In genomic region chr22:47796128-47796908, GRCh38 we compare ENCODE assay signal across 23 cellular contexts.
"Had no signal": no experiment of that assay in that cellular context is flagged by ENCODE, and none has a peak within 500 bp of the region (broad histone marks: within the 10 kb centered on the region; RNA-seq: fewer than 3 reads in every experiment).

No MANE protein-coding gene starts in this region.

- ATAC-seq: SK-N-SH treated with all-trans-retinoic acid at 6 μM for 48 hours had no signal

- DNase-seq: activated CD4-positive, alpha-beta T cell treated with anti-CD3 and anti-CD28 coated beads for 48 hours; activated CD4-positive, alpha-beta T cell treated with anti-CD3 and anti-CD28 coated beads, Interleukin-2, amount 50 U/mL, for 4 hours; activated CD4-positive, CD25-positive, alpha-beta regulatory T cell treated with anti-CD3 and anti-CD28 coated beads, Interleukin-2, amount 50 U/mL, for 72 hours; activated effector memory CD4-positive, alpha-beta T cell treated with Interleukin-2 at 50 U/mL for 16 hours; activated naive CD4-positive, alpha-beta T cell treated with anti-CD3 and anti-CD28 coated beads for 36 hours; activated T-cell treated with anti-CD3 and anti-CD28 coated beads, Interleukin-2, amount 50 U/mL, for 24 hours; amygdala; brain microvascular endothelial cell; NCI-H1092; NCI-H1417; NCI-H1694; NCI-H2081; NCI-H510A treated with DMSO at 0.1 percent for 48 hours; NCI-H69; NK-92 treated with Interleukin-12 subunit alpha and Interleukin-12 subunit beta, amount 100 ng/mL, for 24 hours; OCI-M1; Right ventricle myocardium superior had no signal

- H3K27me3 ChIP-seq: brain microvascular endothelial cell, cardiac muscle cell, Peyer's patch, SJSA1 had no signal

- H3K9me3 ChIP-seq: Peyer's patch, SJSA1 had no signal

- H3K27ac ChIP-seq: brain microvascular endothelial cell, cardiac muscle cell, KMS-11, Peyer's patch, RWPE1, SJSA1 had no signal

- H3K4me3 ChIP-seq: cardiac muscle cell, Peyer's patch, SJSA1 had no signal

- H3K36me3 ChIP-seq: brain microvascular endothelial cell, cardiac muscle cell, Peyer's patch, SJSA1 had no signal

- H3K4me1 ChIP-seq: Peyer's patch, SJSA1 had no signal
